21 cellular contexts compared by ENCODE assay signal in the genomic region with DNA sequence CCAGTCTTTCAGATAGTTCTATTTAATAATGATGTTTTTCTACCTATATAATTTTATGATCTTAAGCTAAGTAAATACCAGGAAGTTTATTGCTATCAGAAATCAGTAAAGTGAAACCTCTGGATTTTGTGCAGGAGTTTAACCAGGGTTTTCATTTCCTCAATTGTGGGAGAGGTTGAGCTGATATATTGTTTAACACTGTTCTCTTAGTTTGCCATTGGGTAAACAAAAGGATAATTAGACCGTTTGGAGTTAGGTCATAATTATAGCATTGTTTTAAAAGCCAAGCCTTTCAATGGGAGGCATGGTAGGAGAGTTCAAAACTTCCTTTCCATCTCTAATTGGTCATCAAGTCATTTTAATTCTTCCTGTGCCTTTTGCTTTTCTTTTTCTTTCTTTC. TPM values are rescaled to one million over a fixed set of nuclear protein-coding genes. Genes with fewer than 3 reads are reported as not detected.
DNase-seq lines count a peak whose midpoint lies in the region; ATAC-seq, FAIRE-seq and TF ChIP-seq lines count a peak whose summit lies in the region.
"Had no signal": no experiment of that assay in that cellular context is flagged by ENCODE, and none has a peak within 500 bp of the region (broad histone marks: within the 10 kb centered on the region; RNA-seq: fewer than 3 reads in every experiment).

No MANE protein-coding gene starts in this region.

- FAIRE-seq in D721Med (lab: Jason Lieb, UNC): peak; percentile 21
- FAIRE-seq: A549 had no signal

- H3K4me1 ChIP-seq in gastroesophageal sphincter: no peaks in the 10 kb centered on the region
- H3K4me1 ChIP-seq: A549, SJSA1 had no signal

- 31 to 56% methylated on average over 1 of the region's 1 CpG for WGBS in gastroesophageal sphincter (ENCODE audit: low coverage in 1 of 2), 2 donors

- TF ChIP-seq EP300 in gastroesophageal sphincter (IDR thresholded peaks at IDR 0.05): no peak

- TF ChIP-seq CTCF in D721Med (IDR thresholded peaks at IDR 0.05; ENCODE audit: insufficient read depth, missing control alignments) (no peak), VCaP (conservative IDR thresholded peaks at IDR 0.05) (no peak), gastroesophageal sphincter (IDR thresholded peaks at IDR 0.05) (no peak)

- ATAC-seq in gastroesophageal sphincter: no peak
- ATAC-seq: A549, GM12878, GM23338 had no signal

- no peaks in the 10 kb centered on the region for H3K9me3 ChIP-seq in gastroesophageal sphincter
- H3K9me3 ChIP-seq: A549, SJSA1 had no signal

- H3K27ac ChIP-seq in VCaP (peak overlapping the region; percentile 46), gastroesophageal sphincter (no peak overlapping the region)
- H3K27ac ChIP-seq: A549, SJSA1 had no signal

- no peak for TF ChIP-seq POLR2A in gastroesophageal sphincter (IDR thresholded peaks at IDR 0.05)

- H3K36me3 ChIP-seq in gastroesophageal sphincter: peaks cover 0 to 18% of the 10 kb centered on the region in 2 donors

- H3K4me3 ChIP-seq in gastroesophageal sphincter: no peak overlapping the region
- H3K4me3 ChIP-seq: A549, GM12878, GM23338, SJSA1 had no signal

- H3K27me3 ChIP-seq in gastroesophageal sphincter: no peaks in the 10 kb centered on the region
- H3K27me3 ChIP-seq: SJSA1 had no signal

- DNase-seq in D721Med (ENCODE audit: insufficient read length, low spot score) (no peak), LoVo (ENCODE audit: low spot score) (peak; percentile 23), left kidney (ENCODE audit: low read depth, low spot score) (peak; percentile 14), hypothalamus (lab: John Stamatoyannopoulos, UW) (no peak), HK-2 (ENCODE audit: unreplicated experiment) (no peak)
- DNase-seq in stimulated activated CD4-positive, alpha-beta T cell treated with anti-CD3 and anti-CD28 coated beads, Interleukin-4, amount 100 ng/mL, for 4 hours: no peak
- DNase-seq: Calu3; CD4-positive, alpha-beta T cell; DMS53; EL; HCEC 1CT; Kasumi-1; NCI-H187 treated with DMSO at 0.1 percent for 48 hours; NCI-H2227 treated with DMSO at 0.1 percent for 48 hours; NCI-H510A treated with DMSO at 0.1 percent for 48 hours had no signal

RNA-seq across cellular contexts. Expression of gene STXBP5, which starts 58.7 kb away (rescaled TPM):
- 10 to 100 TPM; 20.8 to 34.4 (median 23.1) TPM for total RNA-seq in gastroesophageal sphincter

Comparison
In these comparisons a context has a peak if more than half of its experiments do, and no peak if none do; other contexts are left out.
1. DNase-seq: peak in LoVo (single experiment) and left kidney (single experiment); none in D721Med (single experiment), stimulated activated CD4-positive, alpha-beta T cell treated with anti-CD3 and anti-CD28 coated beads, Interleukin-4, amount 100 ng/mL, for 4 hours (0 of 2), hypothalamus (0 of 51) and HK-2 (single experiment).